In the genomic region with DNA sequence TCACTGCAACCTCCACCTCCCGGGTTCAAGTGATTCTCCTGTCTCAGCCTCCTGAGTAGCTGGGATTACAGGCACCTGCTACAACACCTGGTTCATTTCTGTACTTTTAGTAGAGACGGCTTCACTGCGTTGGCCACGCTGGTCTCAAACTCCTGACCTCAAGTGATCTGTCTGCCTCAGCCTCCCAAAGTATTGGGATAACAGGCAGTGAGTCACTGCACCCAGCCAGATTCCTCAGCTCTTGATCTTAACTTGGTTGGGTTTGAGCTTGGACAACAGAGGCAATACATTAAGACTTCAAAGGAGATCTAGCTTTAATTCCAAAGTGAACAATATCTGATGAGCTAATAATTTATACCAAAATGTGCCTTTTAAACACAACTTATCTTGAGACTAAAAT, we compare ENCODE assay signal across 20 cellular contexts. TPM values are rescaled to one million over a fixed set of nuclear protein-coding genes. Genes with fewer than 3 reads are reported as not detected.
DNase-seq lines count a peak whose midpoint lies in the region; TF ChIP-seq lines count a peak whose summit lies in the region.
"Had no signal": no experiment of that assay in that cellular context is flagged by ENCODE, and none has a peak within 500 bp of the region (broad histone marks: within the 10 kb centered on the region; RNA-seq: fewer than 3 reads in every experiment).

No MANE protein-coding gene starts in this region.

- H4K8ac ChIP-seq in H9 (replicated peaks; ENCODE audit: insufficient read length, low read depth, low read length), result no peak overlapping the region

- no peak overlapping the region for H2BK5ac ChIP-seq in H9 (ENCODE audit: insufficient read length, low read length)

- peak overlapping the region; percentile 23 for H3K27ac Mint-ChIP-seq in activated CD4-positive, alpha-beta memory T cell treated with anti-CD3 and anti-CD28 coated beads, Interleukin-2, amount 10 ng/mL, durations not matched to agents 7 days and 5 days
- H3K27ac Mint-ChIP-seq in endothelial cell (ENCODE audit: unreplicated experiment) (peak overlapping the region; percentile 61), H9 (no peak overlapping the region; a peak in 1 of 7 replicates)

- H3K36me3 ChIP-seq in osteoblast (ENCODE audit: insufficient read depth, low read length), result peaks cover 52% of the 10 kb centered on the region
- peaks cover 0 to 4% of the 10 kb centered on the region in 2 donors for H3K36me3 ChIP-seq in prostate gland

- CTCF ChIA-PET in activated CD4-positive, alpha-beta memory T cell treated with anti-CD3 and anti-CD28 coated beads, Interleukin-2, amount 10 ng/mL, durations not matched to agents 7 days and 5 days (lab: Charles Lee), result interaction anchor here (1.0 to 1.2 kb wide), 4 partner anchors 18 to 740 kb away, joined by 3 to 5 read pairs (median 4); no protein-coding TSS in a partner anchor

- H4K5ac ChIP-seq in H9 (ENCODE audit: insufficient read length, low read depth, low read length), result no peak overlapping the region

- peak; percentile 40 for DNase-seq in EL
- DNase-seq in activated CD4-positive, alpha-beta memory T cell treated with anti-CD3 and anti-CD28 coated beads, Interleukin-2, amount 10 ng/mL, durations not matched to agents 7 days and 5 days, result no peak
- no peak for DNase-seq in endothelial cell (ENCODE audit: low spot score)
- no peak for DNase-seq in osteoblast (ENCODE audit: insufficient read length, low spot score, missing footprints)
- DNase-seq in H9, result no peak
- DNase-seq in OCI-M1 (lab: John Stamatoyannopoulos, UW), result no peak
- no peak for DNase-seq in prostate gland (ENCODE audit: low spot score)
- DNase-seq: activated CD4-positive, alpha-beta T cell treated with anti-CD3 and anti-CD28 coated beads, Interleukin-2, amount 50 U/mL, for 48 hours; C1 segment of cervical spinal cord; dermis blood vessel endothelial cell; hypothalamus; Kasumi-1; NCI-H1417; NCI-H2171; NCI-H748 treated with DMSO at 0.1 percent for 48 hours; pancreas; stimulated activated CD4-positive, alpha-beta T cell treated with anti-CD3 and anti-CD28 coated beads, Interleukin-4, amount 100 ng/mL, for 24 hours; thyroid gland had no signal

- peaks cover 54% of the 10 kb centered on the region for H3K36me3 Mint-ChIP-seq in activated CD4-positive, alpha-beta memory T cell treated with anti-CD3 and anti-CD28 coated beads, Interleukin-2, amount 10 ng/mL, durations not matched to agents 7 days and 5 days (ENCODE audit: low read depth)
- H3K36me3 Mint-ChIP-seq in endothelial cell (ENCODE audit: low read depth, unreplicated experiment), result peaks cover 37% of the 10 kb centered on the region
- peaks cover 31 to 54% (median 37%) of the 10 kb centered on the region in 3 experiments for H3K36me3 Mint-ChIP-seq in H9 (ENCODE audit: insufficient read depth in 1 of 3, low read depth in 3 of 3)

- no peak overlapping the region for H3K4ac ChIP-seq in H9 (ENCODE audit: low read depth, low read length)

- H3K4me3 ChIP-seq in osteoblast (ENCODE audit: insufficient read depth, low read length) (no peak overlapping the region), prostate gland (no peak overlapping the region)
- H3K4me3 ChIP-seq: pancreas, SK-N-MC, thyroid gland had no signal

- H2AFZ ChIP-seq in osteoblast (ENCODE audit: low read length) (no peak overlapping the region), H9 (ENCODE audit: low read length) (no peak overlapping the region)

- H3T11ph ChIP-seq in H9 (ENCODE audit: low read length), result no peak overlapping the region

- H4K20me1 ChIP-seq in osteoblast (ENCODE audit: insufficient read depth, low read length) (peaks cover 6% of the 10 kb centered on the region), H9 (ENCODE audit: control insufficient read depth, insufficient read depth, insufficient read length) (no peaks in the 10 kb centered on the region)

- TF ChIP-seq CTCF in endothelial cell (IDR thresholded peaks at IDR 0.05; ENCODE audit: unreplicated experiment) (no peak), osteoblast (IDR thresholded peaks at IDR 0.05; ENCODE audit: extremely low read depth, low read depth, low read length) (no peak), H9 (conservative IDR thresholded peaks at IDR 0.05) (no peak), prostate gland (IDR thresholded peaks at IDR 0.05) (no peak)

- no peak overlapping the region for H3K4me3 Mint-ChIP-seq in activated CD4-positive, alpha-beta memory T cell treated with anti-CD3 and anti-CD28 coated beads, Interleukin-2, amount 10 ng/mL, durations not matched to agents 7 days and 5 days
- H3K4me3 Mint-ChIP-seq in endothelial cell (ENCODE audit: unreplicated experiment) (peak overlapping the region; percentile 56), H9 (no peak overlapping the region)

- POLR2A ChIA-PET in activated CD4-positive, alpha-beta memory T cell treated with anti-CD3 and anti-CD28 coated beads, Interleukin-2, amount 10 ng/mL, durations not matched to agents 7 days and 5 days (lab: Charles Lee), result interaction anchor here (0.7 to 3.8 kb wide), 9 partner anchors 9 to 196 kb away, joined by 3 to 20 read pairs (median 6); partner anchors contain the start of genes CSRNP2, LETMD1 and POU6F1

- H3K27me3 ChIP-seq in osteoblast (ENCODE audit: insufficient read depth, low read length) (no peaks in the 10 kb centered on the region), H9 (ENCODE audit: insufficient read depth, low read length) (no peaks in the 10 kb centered on the region), prostate gland (replicated peaks; ENCODE audit: insufficient read depth) (no peaks in the 10 kb centered on the region)
- H3K27me3 ChIP-seq: pancreas, thyroid gland had no signal

- H3K27me3 Mint-ChIP-seq in activated CD4-positive, alpha-beta memory T cell treated with anti-CD3 and anti-CD28 coated beads, Interleukin-2, amount 10 ng/mL, durations not matched to agents 7 days and 5 days, result no peaks in the 10 kb centered on the region
- H3K27me3 Mint-ChIP-seq in endothelial cell (ENCODE audit: unreplicated experiment) (peaks cover 15% of the 10 kb centered on the region), H9 (ENCODE audit: low read depth) (no peaks in the 10 kb centered on the region)
- H3K27me3 Mint-ChIP-seq: brain had no signal

- TF ChIP-seq POLR2A in prostate gland (IDR thresholded peaks at IDR 0.05), result no peak

- H2BK20ac ChIP-seq in H9 (ENCODE audit: low read depth, low read length, poor library complexity, severe bottlenecking), result no peak overlapping the region

- H2AK5ac ChIP-seq in H9 (ENCODE audit: insufficient read length, low read length), result no peak overlapping the region

- intact Hi-C loops in prostate gland (cut with DNase I), result no loop called here

- peaks cover 63% of the 10 kb centered on the region for H3K4me1 Mint-ChIP-seq in activated CD4-positive, alpha-beta memory T cell treated with anti-CD3 and anti-CD28 coated beads, Interleukin-2, amount 10 ng/mL, durations not matched to agents 7 days and 5 days
- peaks cover 66% of the 10 kb centered on the region for H3K4me1 Mint-ChIP-seq in endothelial cell (ENCODE audit: unreplicated experiment)
- peaks cover 32 to 33% of the 10 kb centered on the region in 2 experiments for H3K4me1 Mint-ChIP-seq in H9

- no peak overlapping the region for H3K56ac ChIP-seq in H9 (ENCODE audit: insufficient read length, low read depth, low read length)

- no peak overlapping the region for H2BK120ac ChIP-seq in H9 (ENCODE audit: low read depth, low read length, poor library complexity, severe bottlenecking)

- H3K14ac ChIP-seq in H9 (ENCODE audit: insufficient read depth, low read length), result no peak overlapping the region

- H3K4me2 ChIP-seq in osteoblast (ENCODE audit: insufficient read depth, low read length) (no peak overlapping the region), H9 (ENCODE audit: insufficient read depth, insufficient read length, low read length) (no peak overlapping the region)

- no peak overlapping the region for H3K23ac ChIP-seq in H9 (ENCODE audit: insufficient read length, low read depth, low read length)

- H3K18ac ChIP-seq in H9 (ENCODE audit: insufficient read length, low read depth, low read length), result no peak overlapping the region

- no peaks in the 10 kb centered on the region for H3K23me2 ChIP-seq in H9 (ENCODE audit: insufficient read length, low read depth, low read length, poor library complexity, severe bottlenecking)

- H3K27ac ChIP-seq in osteoblast (ENCODE audit: low read depth, low read length) (peak overlapping the region; percentile 3), H9 (ENCODE audit: insufficient read length, low read depth, low read length) (no peak overlapping the region), prostate gland (no peak overlapping the region)
- H3K27ac ChIP-seq: pancreas, thyroid gland had no signal

- no CpG with 5 or more reads among the region's 4 CpGs for WGBS in H9 (ENCODE audit: extremely low coverage, insufficient read length, low lambda C conversion rate)
- WGBS in prostate gland, result 92% methylated on average over 4 of the region's 4 CpGs

- no peak overlapping the region for H3K9ac ChIP-seq in H9 (ENCODE audit: extremely low read depth, insufficient read length, low read length)

- no peaks in the 10 kb centered on the region for H3K79me1 ChIP-seq in H9 (ENCODE audit: insufficient read depth, low read depth, low read length, poor library complexity, severe bottlenecking)

- H2BK12ac ChIP-seq in H9 (ENCODE audit: insufficient read length, low read depth, low read length), result no peak overlapping the region

- H3K4me1 ChIP-seq in osteoblast (ENCODE audit: insufficient read depth, low read length) (peaks cover 34% of the 10 kb centered on the region), H9 (ENCODE audit: insufficient read depth, low read length) (peaks cover 7% of the 10 kb centered on the region; the same call in 1 of the 2 replicates), prostate gland (replicated peaks) (peaks cover 6% of the 10 kb centered on the region)

- H3K79me2 ChIP-seq in osteoblast (ENCODE audit: insufficient read depth, low read length), result peaks cover 58% of the 10 kb centered on the region
- peaks cover 2% of the 10 kb centered on the region; the same call in 1 of the 2 replicates for H3K79me2 ChIP-seq in H9 (ENCODE audit: insufficient read depth, low read length)

- H3K9me3 Mint-ChIP-seq in activated CD4-positive, alpha-beta memory T cell treated with anti-CD3 and anti-CD28 coated beads, Interleukin-2, amount 10 ng/mL, durations not matched to agents 7 days and 5 days, result no peaks in the 10 kb centered on the region
- no peaks in the 10 kb centered on the region for H3K9me3 Mint-ChIP-seq in endothelial cell (ENCODE audit: unreplicated experiment)
- H3K9me3 Mint-ChIP-seq in H9, result no peaks in the 10 kb centered on the region

- no peak overlapping the region for H2BK15ac ChIP-seq in H9 (ENCODE audit: low read depth, low read length)

- no peaks in the 10 kb centered on the region for H3K9me3 ChIP-seq in osteoblast (ENCODE audit: low read depth, low read length)
- no peaks in the 10 kb centered on the region for H3K9me3 ChIP-seq in H9 (ENCODE audit: control insufficient read depth, low read depth, low read length)
- H3K9me3 ChIP-seq in prostate gland, result no peaks in the 10 kb centered on the region
- H3K9me3 ChIP-seq: pancreas, thyroid gland had no signal

- H4K91ac ChIP-seq in H9 (ENCODE audit: insufficient read length, low read depth, low read length), result no peak overlapping the region

RNA-seq across cellular contexts. Expression of gene DAZAP2, which starts 5.6 kb away (rescaled TPM):
- total RNA-seq in activated CD4-positive, alpha-beta memory T cell treated with anti-CD3 and anti-CD28 coated beads, Interleukin-2, amount 10 ng/mL, durations not matched to agents 7 days and 5 days, result 100 to 1,000 TPM; 247 TPM
- 28.1 TPM for total RNA-seq in endothelial cell (ENCODE audit: unreplicated experiment)
- total RNA-seq in osteoblast, result 160 and 169 TPM in 2 replicates
- 23.6 and 25.8 TPM in 2 replicates for total RNA-seq in H9 (2021)
- total RNA-seq in prostate gland, result 100 to 1,000 TPM; 299 to 374 TPM

RNA-seq across cellular contexts. Expression of gene SMAGP, which starts 25.9 kb away (rescaled TPM):
- total RNA-seq in activated CD4-positive, alpha-beta memory T cell treated with anti-CD3 and anti-CD28 coated beads, Interleukin-2, amount 10 ng/mL, durations not matched to agents 7 days and 5 days, result 1 to 10 TPM; 1.8 to 3.1 TPM
- total RNA-seq in endothelial cell (ENCODE audit: unreplicated experiment), result 167 TPM
- total RNA-seq in osteoblast, result 9.8 and 13.6 TPM in 2 replicates
- 11.3 and 12.4 TPM in 2 replicates for total RNA-seq in H9 (2021)
- total RNA-seq in prostate gland, result 10 to 100 TPM; 10.7 to 15.4 TPM

RNA-seq across cellular contexts. Expression of gene POU6F1, which starts 26.4 kb away (rescaled TPM):
- total RNA-seq in activated CD4-positive, alpha-beta memory T cell treated with anti-CD3 and anti-CD28 coated beads, Interleukin-2, amount 10 ng/mL, durations not matched to agents 7 days and 5 days, result 1 to 10 TPM; 4.1 to 4.8 TPM
- total RNA-seq in endothelial cell (ENCODE audit: unreplicated experiment) (10.8 TPM), osteoblast (6.8 and 7.6 TPM in 2 replicates), H9 (2021) (12.0 and 13.3 TPM in 2 replicates), prostate gland (10 to 100 TPM; 13.5 to 17.2 TPM)

Comparison
In these comparisons a context has a peak if more than half of its experiments do, and no peak if none do; other contexts are left out.
1. H3K27ac Mint-ChIP-seq: peak in activated CD4-positive, alpha-beta memory T cell treated with anti-CD3 and anti-CD28 coated beads, Interleukin-2, amount 10 ng/mL, durations not matched to agents 7 days and 5 days (single experiment) and endothelial cell (single experiment); none in H9 (0 of 3).
2. RNA of gene SMAGP, which starts 25.9 kb away (total RNA-seq): 167 TPM in endothelial cell (single experiment); 10.7 to 15.4 TPM in prostate gland, 11.3 to 12.4 TPM in H9, 9.8 to 13.6 TPM in osteoblast and 1.8 to 3.1 TPM in activated CD4-positive, alpha-beta memory T cell treated with anti-CD3 and anti-CD28 coated beads, Interleukin-2, amount 10 ng/mL, durations not matched to agents 7 days and 5 days; every median in the first group is over 10 times any median in the second.